In the genomic region with DNA sequence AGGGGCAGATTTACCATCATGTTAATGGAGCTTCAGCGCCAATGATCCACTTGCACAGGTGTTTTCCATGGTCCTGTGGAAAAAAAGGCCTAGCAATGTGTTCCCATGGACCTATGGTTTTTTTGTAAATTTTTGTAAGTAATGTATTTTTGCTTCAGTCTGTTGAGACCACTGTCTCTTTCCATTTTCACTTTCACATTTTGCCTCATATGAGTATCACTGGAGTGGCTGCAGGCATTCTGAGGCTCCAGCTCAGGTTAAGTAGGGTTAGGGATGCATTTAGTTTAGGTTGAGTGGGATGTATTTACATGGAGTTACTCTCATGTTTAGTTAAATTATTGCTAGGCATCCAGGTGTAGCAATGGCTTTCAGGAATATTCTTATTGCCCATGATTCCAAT, we compare ENCODE assay signal across 10 cellular contexts. TPM values are rescaled to one million over a fixed set of nuclear protein-coding genes. Genes with fewer than 3 reads are reported as not detected.
A peak's percentile ranks its signal among the peaks of the same experiment; 100 is the strongest.
DNase-seq lines count a peak whose midpoint lies in the region; ATAC-seq lines count a peak whose summit lies in the region.
"Had no signal": no experiment of that assay in that cellular context is flagged by ENCODE, and none has a peak within 500 bp of the region (broad histone marks: within the 10 kb centered on the region; RNA-seq: fewer than 3 reads in every experiment).

No MANE protein-coding gene starts in this region.

- DNase-seq in immature natural killer cell (peak in 2 of 3 donors; percentile 24 to 26), GM03348 (ENCODE audit: low spot score) (no peak), NCI-H748 (lab: John Stamatoyannopoulos, UW; ENCODE audit: unreplicated experiment) (no peak), kidney glomerular epithelial cell (lab: John Stamatoyannopoulos, UW) (no peak), SHP77 treated with DMSO at 0.1 percent for 48 hours (lab: John Stamatoyannopoulos, UW) (no peak)
- DNase-seq: NCI-H1105, T1000 had no signal

- peak overlapping the region; percentile 81 to 90 (median 86) for H3K27ac Mint-ChIP-seq in immature natural killer cell

- peak overlapping the region; percentile 71 to 85 (median 80) for H3K4me3 Mint-ChIP-seq in immature natural killer cell

- peaks cover 2 to 5% (median 4%) of the 10 kb centered on the region in 3 donors for H3K27me3 Mint-ChIP-seq in immature natural killer cell (ENCODE audit: low read depth in 3 of 3)

- peaks cover 36 to 45% of the 10 kb centered on the region in 2 donors for H3K4me1 Mint-ChIP-seq in immature natural killer cell

- no peaks in the 10 kb centered on the region for H3K9me3 Mint-ChIP-seq in immature natural killer cell

- ATAC-seq in GM18858 (IDR thresholded peaks at IDR 0.05; ENCODE audit: unreplicated experiment): peak; percentile 68
- peak; percentile 66 for ATAC-seq in GM21576 (IDR thresholded peaks at IDR 0.05; ENCODE audit: unreplicated experiment)
- peak; percentile 71 for ATAC-seq in HG03442 (IDR thresholded peaks at IDR 0.05; ENCODE audit: unreplicated experiment)

- H3K36me3 Mint-ChIP-seq in immature natural killer cell: peaks cover 0 to 4% (median 0%) of the 10 kb centered on the region in 3 donors

RNA-seq across cellular contexts. Expression of a gene that starts 19.2 kb away (rescaled TPM):
- 10 to 100 TPM; 30.9 to 49.7 (median 37.2) TPM for polyA plus RNA-seq in immature natural killer cell

RNA-seq across cellular contexts. Expression of a gene that starts 50.3 kb away (rescaled TPM):
- polyA plus RNA-seq in immature natural killer cell: not detected

Comparison
In these comparisons a context has a peak if more than half of its experiments do, and no peak if none do; other contexts are left out.
1. DNase-seq: peak in immature natural killer cell (2 of 3); none in GM03348 (single experiment), NCI-H748 (single experiment), kidney glomerular epithelial cell (single experiment) and SHP77 treated with DMSO at 0.1 percent for 48 hours (single experiment).
2. Peak in every context shown above with its lines, with median percentiles within 50 percentile points of each other: ATAC-seq.